ENCODE assay signal across 25 cellular contexts in the genomic region with DNA sequence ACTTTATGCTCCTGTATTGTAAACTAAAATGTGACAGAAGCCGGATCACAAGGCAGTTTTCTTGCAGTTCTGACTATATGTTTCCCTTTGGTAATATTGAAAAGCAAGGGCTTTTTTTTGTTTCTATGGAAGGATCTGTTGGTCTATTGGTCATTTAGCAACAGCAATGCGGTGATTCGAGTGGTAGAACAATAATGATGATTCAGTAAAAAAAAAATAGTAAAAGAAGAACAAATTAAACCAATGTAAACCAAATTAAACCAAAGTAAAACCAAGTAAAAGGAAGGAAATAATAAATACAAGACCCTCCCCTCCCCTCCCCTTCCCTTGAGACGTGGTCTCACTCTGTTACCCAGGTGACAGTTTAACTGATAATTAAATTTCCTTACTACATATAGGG. TPM values are rescaled to one million over a fixed set of nuclear protein-coding genes. Genes with fewer than 3 reads are reported as not detected.
DNase-seq lines count a peak whose midpoint lies in the region; ATAC-seq, FAIRE-seq and TF ChIP-seq lines count a peak whose summit lies in the region.
"Had no signal": no experiment of that assay in that cellular context is flagged by ENCODE, and none has a peak within 500 bp of the region (broad histone marks: within the 10 kb centered on the region; RNA-seq: fewer than 3 reads in every experiment).

No MANE protein-coding gene starts in this region.

- H3K4me2 ChIP-seq in A549 (no peak overlapping the region), BLaER1 (peak overlapping the region; percentile 52), K562 (ENCODE audit: insufficient read depth, low read length) (no peak overlapping the region)

- BruUV-seq in K562 (replicated peaks; lab: Mats Ljungman, UMichigan): no TSS peak

- ATAC-seq in A549: no peak
- no peak for ATAC-seq in K562
- ATAC-seq: GM12878 had no signal

- peaks cover 11% of the 10 kb centered on the region for H3K9me3 Mint-ChIP-seq in activated CD4-positive, alpha-beta T cell treated with anti-CD3 and anti-CD28 coated beads, Interleukin-2, amount 10 ng/mL, durations not matched to agents 24 days and 14 days

- DNase-seq in A549 (ENCODE audit: low read depth in 1 of 2, low spot score in 1 of 2): no peak
- no peak for DNase-seq in K562 (ENCODE audit: extremely low read depth in 1 of 4, low spot score in 3 of 4)
- DNase-seq in activated CD4-positive, alpha-beta T cell treated with anti-CD3 and anti-CD28 coated beads, Interleukin-2, amount 10 ng/mL, durations not matched to agents 24 days and 14 days: no peak
- DNase-seq in NCI-H1436 treated with DMSO at 0.1 percent for 48 hours (lab: John Stamatoyannopoulos, UW): no peak
- DNase-seq: 8988T; AML-193; C1 segment of cervical spinal cord; CD4-positive, alpha-beta memory T cell; CD4-positive, CD25-positive, alpha-beta regulatory T cell; CD8-positive, alpha-beta memory T cell; COR-L47; DMS 273 treated with DMSO at 0.1 percent for 48 hours; DMS153; DMS53; DMS79; DND-41; EL; GDM1 had no signal

- POLR2A ChIA-PET in A549 (lab: Yijun Ruan, JAX) (no interaction called here), K562 (lab: Yijun Ruan, JAX) (no interaction called here)

- H3K27me3 Mint-ChIP-seq in activated CD4-positive, alpha-beta T cell treated with anti-CD3 and anti-CD28 coated beads, Interleukin-2, amount 10 ng/mL, durations not matched to agents 24 days and 14 days: no peaks in the 10 kb centered on the region
- H3K27me3 Mint-ChIP-seq: B cell; CD4-positive, alpha-beta memory T cell; CD4-positive, CD25-positive, alpha-beta regulatory T cell; CD8-positive, alpha-beta memory T cell had no signal

- TF ChIP-seq CTCF in A549 (IDR thresholded peaks at IDR 0.05) (no peak), K562 (IDR thresholded peaks at IDR 0.05 in 2 of 3, conservative IDR thresholded peaks at IDR 0.05 in 1 of 3; ENCODE audit: insufficient read depth in 2 of 3, low read depth in 1 of 3, low read length in 3 of 3) (no peak)

- peaks cover 96% of the 10 kb centered on the region for H3K36me3 ChIP-seq in BLaER1
- H3K36me3 ChIP-seq in K562 (ENCODE audit: control insufficient read depth, insufficient read depth, low read length): peaks cover 15% of the 10 kb centered on the region

- no peak overlapping the region for H3K27ac Mint-ChIP-seq in activated CD4-positive, alpha-beta T cell treated with anti-CD3 and anti-CD28 coated beads, Interleukin-2, amount 10 ng/mL, durations not matched to agents 24 days and 14 days
- H3K27ac Mint-ChIP-seq: CD4-positive, CD25-positive, alpha-beta regulatory T cell had no signal

- 90% methylated on average over 4 of the region's 4 CpGs for WGBS in A549 (ENCODE audit: missing lambda C conversion rate)
- 93% methylated on average over 3 of the region's 4 CpGs for WGBS in K562 (ENCODE audit: insufficient coverage, low coverage, missing lambda C conversion rate)

- no peaks in the 10 kb centered on the region for H3K4me1 Mint-ChIP-seq in activated CD4-positive, alpha-beta T cell treated with anti-CD3 and anti-CD28 coated beads, Interleukin-2, amount 10 ng/mL, durations not matched to agents 24 days and 14 days

- no peaks in the 10 kb centered on the region for H3K9me1 ChIP-seq in K562 (ENCODE audit: control insufficient read depth, insufficient read depth, low read length)

- no peak overlapping the region for H3K4me3 ChIP-seq in A549
- no peak overlapping the region for H3K4me3 ChIP-seq in BLaER1
- no peak overlapping the region for H3K4me3 ChIP-seq in K562
- H3K4me3 ChIP-seq: GM12878 had no signal

- no peak for TF ChIP-seq RAD21 in A549 (conservative IDR thresholded peaks at IDR 0.05 in 1 of 2, IDR thresholded peaks at IDR 0.05 in 1 of 2)
- TF ChIP-seq RAD21 in K562 (CRISPR knock-in tag; conservative IDR thresholded peaks at IDR 0.05 in 1 of 2, IDR thresholded peaks at IDR 0.05 in 1 of 2): no peak

- H3K4me1 ChIP-seq in A549 (0 out of 3 replicates have a peak, but pooled peaks cover 3% of the 10 kb centered on the region), BLaER1 (peaks cover 9% of the 10 kb centered on the region), K562 (replicated peaks in 1 of 2; ENCODE audit: control insufficient read depth in 2 of 2, insufficient read depth in 2 of 2, low read length in 2 of 2) (no peaks in the 10 kb centered on the region)

- H3K9me3 ChIP-seq in A549 (0 out of 3 replicates have a peak, but pooled peaks cover 3% of the 10 kb centered on the region), BLaER1 (peaks cover 60% of the 10 kb centered on the region), K562 (replicated peaks; ENCODE audit: control insufficient read depth, insufficient read depth, low read depth, low read length) (peaks cover 2% of the 10 kb centered on the region; the same call in 1 of the 2 replicates)

- H3K79me2 ChIP-seq in K562 (ENCODE audit: control insufficient read depth, insufficient read depth, low read length): 0 out of 3 replicates have a peak, but pooled peaks cover 9% of the 10 kb centered on the region

- no peak for FAIRE-seq in A549 (lab: Jason Lieb, UNC)
- FAIRE-seq in K562 (lab: Jason Lieb, UNC): no peak
- FAIRE-seq: A204.1, GM12878, GM12892, GM18507 had no signal

- no peak overlapping the region for H3K9ac ChIP-seq in BLaER1
- no peak overlapping the region for H3K9ac ChIP-seq in K562 (ENCODE audit: insufficient read depth in 1 of 2, low read depth in 2 of 2, low read length in 2 of 2)

- in situ Hi-C loops in K562 (cut with MboI): no loop called here

- H4K20me1 ChIP-seq in BLaER1: 0 out of 2 replicates have a peak, but pooled peaks cover 4% of the 10 kb centered on the region
- no peaks in the 10 kb centered on the region for H4K20me1 ChIP-seq in K562 (replicated peaks; ENCODE audit: control insufficient read depth, insufficient read depth, low read length)

- TF ChIP-seq POLR2A in A549 (IDR thresholded peaks at IDR 0.05; ENCODE audit: low read length) (no peak), K562 (conservative IDR thresholded peaks at IDR 0.05) (no peak)

- no peak overlapping the region for H3K4me3 Mint-ChIP-seq in activated CD4-positive, alpha-beta T cell treated with anti-CD3 and anti-CD28 coated beads, Interleukin-2, amount 10 ng/mL, durations not matched to agents 24 days and 14 days
- H3K4me3 Mint-ChIP-seq: B cell; CD14-positive monocyte; CD4-positive, alpha-beta memory T cell; CD4-positive, CD25-positive, alpha-beta regulatory T cell; CD8-positive, alpha-beta memory T cell had no signal

- H2AFZ ChIP-seq in K562 (ENCODE audit: low read depth, low read length): no peak overlapping the region

- CTCF ChIA-PET in A549 (lab: Yijun Ruan, JAX) (interaction anchor here (1.2 to 1.4 kb wide), 2 partner anchors 9 to 16 kb away, joined by 3 read pairs; no protein-coding TSS in a partner anchor), K562 (lab: Yijun Ruan, JAX; ENCODE audit: low intra/inter-chr PET ratio) (no interaction called here)

- TF ChIP-seq EP300 in A549 (IDR thresholded peaks at IDR 0.05) (no peak), K562 (IDR thresholded peaks at IDR 0.05; ENCODE audit: low read length) (no peak)

- no peaks in the 10 kb centered on the region for H3K27me3 ChIP-seq in BLaER1
- no peaks in the 10 kb centered on the region for H3K27me3 ChIP-seq in K562 (ENCODE audit: control insufficient read depth in 2 of 2, insufficient read depth in 2 of 2, low read length in 2 of 2)

- H3K27ac ChIP-seq in A549: no peak overlapping the region
- no peak overlapping the region for H3K27ac ChIP-seq in BLaER1
- H3K27ac ChIP-seq in K562 (ENCODE audit: extremely low read depth, low read depth, low read length): no peak overlapping the region

- intact Hi-C loops in K562 (cut with micrococcal nuclease): no loop called here
- intact Hi-C loops in activated CD4-positive, alpha-beta T cell treated with anti-CD3 and anti-CD28 coated beads, Interleukin-2, amount 10 ng/mL, durations not matched to agents 24 days and 14 days (cut with micrococcal nuclease): no loop called here

- H3K36me3 Mint-ChIP-seq in activated CD4-positive, alpha-beta T cell treated with anti-CD3 and anti-CD28 coated beads, Interleukin-2, amount 10 ng/mL, durations not matched to agents 24 days and 14 days (ENCODE audit: low read depth): peaks cover 69% of the 10 kb centered on the region

TF ChIP-seq in A549, 52 proteins besides CTCF, POLR2A, EP300 and RAD21 (continues in another document):
- TF ChIP-seq FOSB (CRISPR knock-in tag; IDR thresholded peaks at IDR 0.05) (no peak), MAZ (IDR thresholded peaks at IDR 0.05; ENCODE audit: borderline replicate concordance, low read depth, low read length) (no peak), RFX5 (IDR thresholded peaks at IDR 0.05) (no peak)

TF ChIP-seq in K562, 482 proteins besides CTCF, POLR2A, EP300 and RAD21 (continues in another document):
- TF ChIP-seq NCOA1 (IDR thresholded peaks at IDR 0.05; ENCODE audit: low read depth) (no peak), STAG1 (CRISPR knock-in tag; IDR thresholded peaks at IDR 0.05; ENCODE audit: borderline replicate concordance) (no peak)

RNA-seq across cellular contexts. Expression of a gene that starts 17.8 kb away (rescaled TPM):
- 55.5 and 60.6 TPM in 2 replicates for polyA plus RNA-seq in A549 (2011; rRNA removed)
- polyA plus RNA-seq in A549 (2012; cell fraction: cytosol; rRNA removed): 16.6 and 26.4 TPM in 2 replicates
- polyA plus RNA-seq in A549 (2012; cell fraction: nucleus; rRNA removed): 11.6 and 23.0 TPM in 2 replicates
- polyA plus RNA-seq in A549 (2017; fragmentation: RNase III; extraction: RNeasy Plus Mini Kit Qiagen cat#74134 plus additional on column Dnase treatment): 26.6 to 32.1 TPM (median 28.1 TPM) in 3 replicates
- polyA minus RNA-seq in A549 (2011; rRNA and poly(A)+ RNA removed): 57.3 and 58.3 TPM in 2 replicates
- total RNA-seq in K562 (2011; cell fraction: chromatin; rRNA removed; ENCODE audit: low replicate concordance): 53.7 and 58.2 TPM in 2 replicates
- total RNA-seq in K562 (2011; cell fraction: nucleolus; rRNA removed): 22.3 and 25.7 TPM in 2 replicates
- total RNA-seq in K562 (2011; cell fraction: nucleoplasm; rRNA removed): 32.0 and 43.7 TPM in 2 replicates
- 28.4 and 32.9 TPM in 2 replicates for total RNA-seq in K562 (2014; rRNA removed)
- total RNA-seq in K562 (2014; rRNA removed; fragmentation: Illumina TruSeq; extraction: Trizol): 42.1 and 52.6 TPM in 2 replicates
- 38.3 and 38.6 TPM in 2 replicates for total RNA-seq in K562 (2015; rRNA removed; fragmentation: Illumina TruSeq; extraction: Trizol)
- 69.2 and 76.9 TPM in 2 replicates for total RNA-seq in K562 (2021)
- polyA plus RNA-seq in K562 (2011; rRNA removed): 87.9 and 109 TPM in 2 replicates
- polyA plus RNA-seq in K562 (2011; cell fraction: cytosol; rRNA removed): 32.2 and 62.8 TPM in 2 replicates
- 31.7 and 55.0 TPM in 2 replicates for polyA plus RNA-seq in K562 (2011; cell fraction: nucleus; rRNA removed)
- 57.6 and 72.6 TPM in 2 replicates for polyA plus RNA-seq in K562 (2012)
- 59.9 and 73.2 TPM in 2 replicates for polyA plus RNA-seq in K562 (2014; fragmentation: Illumina TruSeq; extraction: Trizol)
- 1 to 10 TPM; 8.4 to 9.1 TPM for polyA plus RNA-seq in K562 (2014; fragmentation: Nextera tagmentation; extraction: Ambion mirVana)
- polyA plus RNA-seq in K562 (2014; rRNA removed): 26.2 and 44.6 TPM in 2 replicates
- 126 and 138 TPM in 2 replicates for polyA minus RNA-seq in K562 (2011; rRNA and poly(A)+ RNA removed)
- polyA minus RNA-seq in K562 (2011; cell fraction: cytosol; rRNA and poly(A)+ RNA removed): 34.0 and 62.3 TPM in 2 replicates
- 17.1 and 38.9 TPM in 2 replicates for polyA minus RNA-seq in K562 (2011; cell fraction: nucleus; rRNA and poly(A)+ RNA removed)
- total RNA-seq in activated CD4-positive, alpha-beta T cell treated with anti-CD3 and anti-CD28 coated beads, Interleukin-2, amount 10 ng/mL, durations not matched to agents 24 days and 14 days: 52.9 and 58.8 TPM in 2 replicates
